Comparison of ENCODE assay signal across 8 cellular contexts in the genomic region with DNA sequence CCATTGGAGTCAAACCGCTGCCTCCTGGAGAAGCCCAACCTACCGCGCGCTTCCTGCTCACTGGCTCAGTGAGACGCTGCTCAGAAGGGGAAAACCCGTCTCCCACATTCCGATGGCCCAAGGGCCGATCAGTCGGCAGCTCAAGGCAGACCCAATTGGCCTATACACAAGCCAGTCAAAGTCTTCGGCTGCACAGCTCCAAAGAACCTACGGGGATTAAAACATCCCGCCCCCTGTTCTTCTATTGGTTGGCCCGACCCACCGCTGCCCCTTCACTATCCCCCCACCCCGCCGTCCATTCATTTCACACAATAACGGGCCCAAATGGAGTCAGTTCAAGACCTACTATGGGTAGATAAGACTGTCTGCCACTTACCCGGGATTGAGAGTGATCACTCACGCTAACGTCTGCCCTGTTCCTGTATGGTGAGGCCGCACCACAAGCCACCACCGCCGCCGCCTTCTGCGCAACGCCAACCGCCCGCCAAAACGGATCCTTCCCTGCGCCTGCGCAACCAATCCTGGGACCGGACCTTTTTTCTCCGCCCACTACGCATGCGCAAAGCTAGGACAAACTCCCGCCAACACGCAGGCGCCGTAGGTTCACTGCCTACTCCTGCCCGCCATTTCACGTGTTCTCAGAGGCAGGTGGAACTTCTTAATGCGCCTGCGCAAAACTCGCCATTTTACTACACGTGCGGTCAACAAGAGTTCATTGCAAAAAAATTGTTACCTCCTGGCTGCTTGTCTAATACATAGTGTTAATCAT. TPM values are rescaled to one million over a fixed set of nuclear protein-coding genes. Genes with fewer than 3 reads are reported as not detected.
DNase-seq lines count a peak whose midpoint lies in the region; TF ChIP-seq lines count a peak whose summit lies in the region.

A gene (minus strand): TSS at position 491 of the 769 bp plus-strand sequence. CDS start 22,472 bp downstream, outside the sequence.

- peaks cover 39% of the 10 kb centered on the region for H3K4me1 Mint-ChIP-seq in neural crest cell

- peak within 1 kb of the TSS; percentile 91 for H3K27ac ChIP-seq in stomach smooth muscle (ENCODE audit: low read length)

- H3K27me3 ChIP-seq in HAP-1 (ENCODE audit: low read depth) (no peaks in the 10 kb centered on the region), MG63 (no peaks in the 10 kb centered on the region), stomach smooth muscle (ENCODE audit: control insufficient read depth in 1 of 2, insufficient read depth in 2 of 2, low read length in 2 of 2) (no peaks in the 10 kb centered on the region)

- in situ Hi-C loops in G401 (cut with HindIII; ENCODE audit: low sequenced_read_pairs) = no loop called here
- in situ Hi-C loops in HAP-1 (cut with MboI; ENCODE audit: low sequenced_read_pairs) = loop anchor here (25.0 kb wide), 1 partner anchor 1832 kb away; a partner anchor contains a TSS

- peaks cover 10% of the 10 kb centered on the region for H3K27me3 Mint-ChIP-seq in neural crest cell (ENCODE audit: low read depth)

- peaks cover 9% of the 10 kb centered on the region for H3K36me3 Mint-ChIP-seq in neural crest cell (ENCODE audit: low read depth)

- TF ChIP-seq CTCF in foreskin fibroblast (IDR thresholded peaks at IDR 0.05; ENCODE audit: low read depth, low read length) = no peak
- TF ChIP-seq CTCF in neural crest cell (conservative IDR thresholded peaks at IDR 0.05) = no peak

- H3K9ac ChIP-seq in stomach smooth muscle (ENCODE audit: low read length in 2 of 2) = peak within 1 kb of the TSS; percentile 96 to 98

- no peak within 1 kb of the TSS for H3K4me3 Mint-ChIP-seq in neural crest cell

- H3K9me3 ChIP-seq in HAP-1 (no peaks in the 10 kb centered on the region), MG63 (no peaks in the 10 kb centered on the region), stomach smooth muscle (ENCODE audit: control insufficient read depth in 2 of 2, low read length in 2 of 2) (no peaks in the 10 kb centered on the region)

- H3K27ac Mint-ChIP-seq in neural crest cell (ENCODE audit: unreplicated experiment) = no peak within 1 kb of the TSS

- H3K4me3 ChIP-seq in HAP-1 = peak within 1 kb of the TSS; percentile 82
- H3K4me3 ChIP-seq in MG63 = peak within 1 kb of the TSS; percentile 71
- H3K4me3 ChIP-seq in foreskin fibroblast (ENCODE audit: low read depth in 1 of 2, low read length in 2 of 2) = peak within 1 kb of the TSS; percentile 70 to 99
- H3K4me3 ChIP-seq in stomach smooth muscle (ENCODE audit: low read length in 2 of 2) = peak within 1 kb of the TSS; percentile 86 to 100

- peak; percentile 100 for DNase-seq in G401 (ENCODE audit: low spot score)
- peak; percentile 99 for DNase-seq in HAP-1 (ENCODE audit: low spot score in 2 of 2)
- peak; percentile 99 for DNase-seq in MG63
- DNase-seq in SHP77 (lab: John Stamatoyannopoulos, UW) = peak; percentile 97
- DNase-seq in activated effector memory CD4-positive, alpha-beta T cell treated with anti-CD3 and anti-CD28 coated beads, Interleukin-2, amount 50 U/mL, for 16 hours = peak; percentile 100
- peak; percentile 100 for DNase-seq in foreskin fibroblast
- peak; percentile 99 for DNase-seq in neural crest cell (ENCODE audit: low read depth, low spot score)

- H3K9me3 Mint-ChIP-seq in neural crest cell = no peaks in the 10 kb centered on the region

- H3K4me1 ChIP-seq in HAP-1 (peaks cover 22% of the 10 kb centered on the region), stomach smooth muscle (ENCODE audit: control insufficient read depth, insufficient read depth, low read length) (peaks cover 32% of the 10 kb centered on the region)

- peaks cover 55% of the 10 kb centered on the region for H3K36me3 ChIP-seq in HAP-1 (replicated peaks)
- H3K36me3 ChIP-seq in MG63 = peaks cover 76% of the 10 kb centered on the region
- peaks cover 21 to 30% of the 10 kb centered on the region in 2 donors for H3K36me3 ChIP-seq in stomach smooth muscle (ENCODE audit: control insufficient read depth in 2 of 2, insufficient read depth in 2 of 2, low read length in 2 of 2)

RNA-seq across cellular contexts. Expression of the gene that starts here (rescaled TPM):
- total RNA-seq in G401 (2014; rRNA removed; shearing (Covaris generic)) = 59.0 and 67.6 TPM in 2 replicates
- total RNA-seq in MG63 (2014; rRNA removed; shearing (Covaris generic); ENCODE audit: low replicate concordance) = 20.5 and 26.6 TPM in 2 replicates
- 369 and 401 TPM in 2 replicates for total RNA-seq in neural crest cell

Comparison
In these comparisons a context has a peak if more than half of its experiments do, and no peak if none do; other contexts are left out.
1. Peak in every context shown above with its lines: DNase-seq, H3K4me3 ChIP-seq and H3K27ac ChIP-seq.